ENCODE assay signal across 1 cellular context in the genomic region with DNA sequence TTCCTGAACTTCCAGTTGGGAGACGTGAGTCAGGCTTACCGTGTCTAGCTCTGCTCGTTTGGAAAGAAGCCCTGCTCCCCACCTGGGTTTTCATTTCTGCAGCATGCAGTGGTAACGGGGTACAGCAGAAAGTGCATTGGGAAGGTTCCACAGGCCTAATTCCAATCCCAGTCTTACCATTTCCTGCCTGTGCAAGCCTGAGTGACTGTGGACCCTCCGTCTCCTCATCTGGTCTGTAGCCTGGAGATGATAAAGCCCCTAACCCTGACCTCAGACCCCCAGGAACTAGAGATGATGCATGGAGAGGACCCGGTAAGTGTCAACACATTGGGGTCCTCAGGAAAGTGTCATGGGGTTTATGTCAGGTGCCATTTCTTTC.
A peak's percentile ranks its signal among the peaks of the same experiment; 100 is the strongest.
TF ChIP-seq lines count a peak whose summit lies in the region.

No MANE protein-coding gene starts in this region.

TF ChIP-seq in HepG2, 621 proteins besides CTCF, POLR2A, EP300 and RAD21:
- TF ChIP-seq HOXA9 (CRISPR knock-in tag; IDR thresholded peaks at IDR 0.05; ENCODE audit: borderline replicate concordance) (peak; percentile 10; the same call in 1 of the 2 replicates), ZNF737 (CRISPR knock-in tag; IDR thresholded peaks at IDR 0.05; ENCODE audit: borderline replicate concordance) (0 out of 2 replicates have a peak, but pooled peaks have one; percentile 17), ZNF160 (CRISPR knock-in tag; IDR thresholded peaks at IDR 0.05) (0 out of 2 replicates have a peak, but pooled peaks have one; percentile 2), ZNF883 (CRISPR knock-in tag; IDR thresholded peaks at IDR 0.05; ENCODE audit: not compliant biosample characterization) (peak; percentile 0), RBM39 (IDR thresholded peaks at IDR 0.05; ENCODE audit: low read depth, low read length, poor library complexity, severe bottlenecking) (no peak), AGO1 (IDR thresholded peaks at IDR 0.05; ENCODE audit: low read depth, low read length, poor library complexity, severe bottlenecking) (no peak), NR1H2 (CRISPR knock-in tag; IDR thresholded peaks at IDR 0.05; ENCODE audit: borderline replicate concordance, low read depth) (no peak), PTBP1 (IDR thresholded peaks at IDR 0.05; ENCODE audit: low read depth, low read length, poor library complexity, severe bottlenecking) (no peak), ZBTB8A (CRISPR knock-in tag; IDR thresholded peaks at IDR 0.05; ENCODE audit: borderline replicate concordance, low read depth) (peak; percentile 13; the same call in 1 of the 2 replicates), PHF20 (CRISPR knock-in tag; IDR thresholded peaks at IDR 0.05) (peak; percentile 12; the same call in 1 of the 2 replicates), RXRA (CRISPR knock-in tag; IDR thresholded peaks at IDR 0.05) (no peak), ZNF501 (CRISPR knock-in tag; IDR thresholded peaks at IDR 0.05) (peak; percentile 12; the same call in 1 of the 2 replicates)
- TF ChIP-seq, protein P1, sequence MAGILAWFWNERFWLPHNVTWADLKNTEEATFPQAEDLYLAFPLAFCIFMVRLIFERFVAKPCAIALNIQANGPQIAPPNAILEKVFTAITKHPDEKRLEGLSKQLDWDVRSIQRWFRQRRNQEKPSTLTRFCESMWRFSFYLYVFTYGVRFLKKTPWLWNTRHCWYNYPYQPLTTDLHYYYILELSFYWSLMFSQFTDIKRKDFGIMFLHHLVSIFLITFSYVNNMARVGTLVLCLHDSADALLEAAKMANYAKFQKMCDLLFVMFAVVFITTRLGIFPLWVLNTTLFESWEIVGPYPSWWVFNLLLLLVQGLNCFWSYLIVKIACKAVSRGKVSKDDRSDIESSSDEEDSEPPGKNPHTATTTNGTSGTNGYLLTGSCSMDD (CRISPR knock-in tag; IDR thresholded peaks at IDR 0.05), result 0 out of 2 replicates have a peak, but pooled peaks have one; percentile 50
- TF ChIP-seq, protein P2, sequence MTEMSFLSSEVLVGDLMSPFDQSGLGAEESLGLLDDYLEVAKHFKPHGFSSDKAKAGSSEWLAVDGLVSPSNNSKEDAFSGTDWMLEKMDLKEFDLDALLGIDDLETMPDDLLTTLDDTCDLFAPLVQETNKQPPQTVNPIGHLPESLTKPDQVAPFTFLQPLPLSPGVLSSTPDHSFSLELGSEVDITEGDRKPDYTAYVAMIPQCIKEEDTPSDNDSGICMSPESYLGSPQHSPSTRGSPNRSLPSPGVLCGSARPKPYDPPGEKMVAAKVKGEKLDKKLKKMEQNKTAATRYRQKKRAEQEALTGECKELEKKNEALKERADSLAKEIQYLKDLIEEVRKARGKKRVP (CRISPR knock-in tag; IDR thresholded peaks at IDR 0.05), result 0 out of 4 replicates have a peak, but pooled peaks of 1 of the 2 experiments have one; percentile 1
- TF ChIP-seq, protein P3, sequence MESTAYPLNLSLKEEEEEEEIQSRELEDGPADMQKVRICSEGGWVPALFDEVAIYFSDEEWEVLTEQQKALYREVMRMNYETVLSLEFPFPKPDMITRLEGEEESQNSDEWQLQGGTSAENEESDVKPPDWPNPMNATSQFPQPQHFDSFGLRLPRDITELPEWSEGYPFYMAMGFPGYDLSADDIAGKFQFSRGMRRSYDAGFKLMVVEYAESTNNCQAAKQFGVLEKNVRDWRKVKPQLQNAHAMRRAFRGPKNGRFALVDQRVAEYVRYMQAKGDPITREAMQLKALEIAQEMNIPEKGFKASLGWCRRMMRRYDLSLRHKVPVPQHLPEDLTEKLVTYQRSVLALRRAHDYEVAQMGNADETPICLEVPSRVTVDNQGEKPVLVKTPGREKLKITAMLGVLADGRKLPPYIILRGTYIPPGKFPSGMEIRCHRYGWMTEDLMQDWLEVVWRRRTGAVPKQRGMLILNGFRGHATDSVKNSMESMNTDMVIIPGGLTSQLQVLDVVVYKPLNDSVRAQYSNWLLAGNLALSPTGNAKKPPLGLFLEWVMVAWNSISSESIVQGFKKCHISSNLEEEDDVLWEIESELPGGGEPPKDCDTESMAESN (CRISPR knock-in tag; conservative IDR thresholded peaks at IDR 0.05), result peak; percentile 1; the same call in 1 of the 2 replicates
- TF ChIP-seq, protein P4, sequence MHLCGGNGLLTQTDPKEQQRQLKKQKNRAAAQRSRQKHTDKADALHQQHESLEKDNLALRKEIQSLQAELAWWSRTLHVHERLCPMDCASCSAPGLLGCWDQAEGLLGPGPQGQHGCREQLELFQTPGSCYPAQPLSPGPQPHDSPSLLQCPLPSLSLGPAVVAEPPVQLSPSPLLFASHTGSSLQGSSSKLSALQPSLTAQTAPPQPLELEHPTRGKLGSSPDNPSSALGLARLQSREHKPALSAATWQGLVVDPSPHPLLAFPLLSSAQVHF (CRISPR knock-in tag; IDR thresholded peaks at IDR 0.05), result 0 out of 2 replicates have a peak, but pooled peaks have one; percentile 3
